24 cellular contexts compared by ENCODE assay signal in genomic region chrX:88072339-88073030, GRCh38.
"Had no signal": no experiment of that assay in that cellular context is flagged by ENCODE, and none has a peak within 500 bp of the region (broad histone marks: within the 10 kb centered on the region; RNA-seq: fewer than 3 reads in every experiment).

No MANE protein-coding gene starts in this region.

- H3K9me3 ChIP-seq: colonic mucosa, gastrocnemius medialis, left lung, prostate gland, right atrium auricular region, testis had no signal

- DNase-seq: colonic mucosa; effector CD8-positive, alpha-beta T cell; endodermal cell; foreskin fibroblast; gastrocnemius medialis; head of caudate nucleus; left cardiac atrium; left lung; mesenchymal stem cell; mucosa of descending colon; naive thymus-derived CD4-positive, alpha-beta T cell; spleen; stimulated activated CD4-positive, alpha-beta T cell treated with anti-CD3 and anti-CD28 coated beads, Interleukin-4, amount 100 ng/mL, for 4 hours; stimulated activated naive CD8-positive, alpha-beta T cell treated with anti-CD3 and anti-CD28 coated beads, Interleukin-15, Interleukin-2, amounts not matched to agents 100 U/mL and 50 U/mL, for 24 hours; substantia nigra; testis; tibial artery had no signal

- ATAC-seq: esophagus mucosa; gastrocnemius medialis; left cardiac atrium; left lung; mucosa of descending colon; naive thymus-derived CD4-positive, alpha-beta T cell; sciatic nerve; stimulated activated memory B cell treated with anti-CD40 and anti-IgM and Interleukin-4, amounts not matched to agents 10 μg/mL and 1 μg/mL and 100 μg/mL, for 72 hours; stimulated activated naive CD8-positive, alpha-beta T cell treated with anti-CD3 and anti-CD28 coated beads, Interleukin-15, Interleukin-2, amounts not matched to agents 100 U/mL and 50 U/mL, for 24 hours had no signal

- H3K27ac ChIP-seq: colonic mucosa, epithelial cell of prostate, gastrocnemius medialis, left lung, neural progenitor cell, prostate gland, right atrium auricular region, spleen, testis, tibial artery had no signal

- H3K27me3 ChIP-seq: colonic mucosa, gastrocnemius medialis, left lung, neural progenitor cell, right atrium auricular region, spleen, testis, tibial artery had no signal

- H3K36me3 ChIP-seq: colonic mucosa, gastrocnemius medialis, left lung, neural progenitor cell, prostate gland, right atrium auricular region, spleen, tibial artery had no signal

- H3K4me1 ChIP-seq: colonic mucosa, gastrocnemius medialis, left lung, neural progenitor cell, prostate gland, right atrium auricular region, spleen, testis, tibial artery had no signal

- H3K4me3 ChIP-seq: colonic mucosa, gastrocnemius medialis, left lung, mucosa of descending colon, neural progenitor cell, prostate gland, right atrium auricular region, spleen, testis, tibial artery had no signal
